Comparison of ENCODE assay signal across 8 cellular contexts in genomic region chr13:26929971-26930730, GRCh38.
DNase-seq lines count a peak whose midpoint lies in the region; ATAC-seq and TF ChIP-seq lines count a peak whose summit lies in the region.

No MANE protein-coding gene starts in this region.

- no peaks in the 10 kb centered on the region for H3K79me2 ChIP-seq in OCI-LY1 (ENCODE audit: insufficient read depth, low read length)

- H3K4me2 ChIP-seq in OCI-LY1 (ENCODE audit: low read length): no peak overlapping the region

- POLR2A ChIA-PET in naive thymus-derived CD4-positive, alpha-beta T cell (lab: Charles Lee): no interaction called here

- intact Hi-C loops in esophagus muscularis mucosa (cut with DNase I): loop anchor here (5.0 kb wide), 2 partner anchors 223 to 743 kb away; no protein-coding TSS in a partner anchor
- intact Hi-C loops in naive thymus-derived CD4-positive, alpha-beta T cell (cut with micrococcal nuclease): loop anchor here in 1 of 2 donors (1.0 kb wide), 1 partner anchor 448 kb away; no protein-coding TSS in a partner anchor

- H3K9me2 ChIP-seq in OCI-LY1 (ENCODE audit: low read depth, low read length): no peaks in the 10 kb centered on the region

- H3F3A ChIP-seq in OCI-LY1 (ENCODE audit: insufficient read depth, low read length): no peaks in the 10 kb centered on the region

- no peak overlapping the region for H3K4me3 Mint-ChIP-seq in naive thymus-derived CD4-positive, alpha-beta T cell

- peak; percentile 30 for DNase-seq in GM06990 (ENCODE audit: extremely low read depth, insufficient read length)
- peak; percentile 59 for DNase-seq in HuH-7.5 (ENCODE audit: low spot score)
- peak; percentile 64 for DNase-seq in activated T-cell treated with anti-CD3 and anti-CD28 coated beads for 4 hours
- DNase-seq in esophagus muscularis mucosa (ENCODE audit: extremely low spot score): no peak
- DNase-seq in naive thymus-derived CD4-positive, alpha-beta T cell: peak; percentile 29 to 71 (median 57)
- peak; percentile 43 to 50 for DNase-seq in stimulated activated CD8-positive, alpha-beta memory T cell treated with anti-CD3 and anti-CD28 coated beads, Interleukin-7, amount 100 ng/mL, for 4 hours (ENCODE audit: low read depth in 2 of 2)

- peaks cover 0 to 3% (median 0%) of the 10 kb centered on the region in 11 donors for H3K9me3 Mint-ChIP-seq in naive thymus-derived CD4-positive, alpha-beta T cell

- H3K36me3 ChIP-seq in GM06990 (ENCODE audit: control insufficient read depth, insufficient read depth, low read length) (no peaks in the 10 kb centered on the region), OCI-LY1 (ENCODE audit: insufficient read depth, low read length) (no peaks in the 10 kb centered on the region), esophagus muscularis mucosa (no peaks in the 10 kb centered on the region)
- H3K36me3 ChIP-seq in naive thymus-derived CD4-positive, alpha-beta T cell (ENCODE audit: control insufficient read depth in 2 of 3, insufficient read depth in 3 of 3, low read length in 3 of 3): no peaks in the 10 kb centered on the region

- H3K4me3 ChIP-seq in GM06990 (replicated peaks; ENCODE audit: low read depth, low read length) (no peak overlapping the region), OCI-LY1 (ENCODE audit: low read depth, low read length, poor library complexity, severe bottlenecking) (no peak overlapping the region), esophagus muscularis mucosa (no peak overlapping the region)
- H3K4me3 ChIP-seq in naive thymus-derived CD4-positive, alpha-beta T cell (ENCODE audit: low read length): no peak overlapping the region

- TF ChIP-seq CTCF in GM06990 (IDR thresholded peaks at IDR 0.05; ENCODE audit: insufficient read depth, low read length, poor library complexity, severe bottlenecking): peak; percentile 90
- TF ChIP-seq CTCF in OCI-LY1 (IDR thresholded peaks at IDR 0.05; ENCODE audit: low read length): peak; percentile 89
- peak; percentile 81 to 98 (median 94) for TF ChIP-seq CTCF in esophagus muscularis mucosa (IDR thresholded peaks at IDR 0.05)

- no peak for TF ChIP-seq POLR2A in esophagus muscularis mucosa (IDR thresholded peaks at IDR 0.05; ENCODE audit: low read depth)

- no peak for TF ChIP-seq EP300 in esophagus muscularis mucosa (IDR thresholded peaks at IDR 0.05)

- H3K9me3 ChIP-seq in OCI-LY1 (ENCODE audit: low read length) (no peaks in the 10 kb centered on the region), esophagus muscularis mucosa (no peaks in the 10 kb centered on the region)
- no peaks in the 10 kb centered on the region for H3K9me3 ChIP-seq in naive thymus-derived CD4-positive, alpha-beta T cell (ENCODE audit: control insufficient read depth in 2 of 3, low read length in 3 of 3)

- H3K27ac Mint-ChIP-seq in naive thymus-derived CD4-positive, alpha-beta T cell: no peak overlapping the region

- H4K20me1 ChIP-seq in OCI-LY1 (ENCODE audit: insufficient read depth, low read length): no peaks in the 10 kb centered on the region

- no peak overlapping the region for H3K9ac ChIP-seq in OCI-LY1 (ENCODE audit: low read length)

- peaks cover 0 to 4% (median 0%) of the 10 kb centered on the region in 7 donors for H3K4me1 Mint-ChIP-seq in naive thymus-derived CD4-positive, alpha-beta T cell

- no peak overlapping the region for H2AFZ ChIP-seq in OCI-LY1 (ENCODE audit: low read length)

- ATAC-seq in naive thymus-derived CD4-positive, alpha-beta T cell: peak; percentile 75
- ATAC-seq in HG02870 (IDR thresholded peaks at IDR 0.05; ENCODE audit: unreplicated experiment): no peak

- no peaks in the 10 kb centered on the region for H3K4me1 ChIP-seq in OCI-LY1 (ENCODE audit: insufficient read depth, low read length, severe bottlenecking)
- H3K4me1 ChIP-seq in esophagus muscularis mucosa: peaks cover 0 to 8% (median 3%) of the 10 kb centered on the region in 4 donors
- H3K4me1 ChIP-seq in naive thymus-derived CD4-positive, alpha-beta T cell (ENCODE audit: control insufficient read depth in 2 of 2, insufficient read depth in 2 of 2, low read length in 2 of 2): no peaks in the 10 kb centered on the region

- peaks cover 0 to 15% (median 5%) of the 10 kb centered on the region in 5 donors for H3K27me3 Mint-ChIP-seq in naive thymus-derived CD4-positive, alpha-beta T cell

- H3K36me3 Mint-ChIP-seq in naive thymus-derived CD4-positive, alpha-beta T cell: no peaks in the 10 kb centered on the region

- no peak overlapping the region for H3K27ac ChIP-seq in OCI-LY1 (ENCODE audit: low read depth, low read length, poor library complexity, severe bottlenecking)
- H3K27ac ChIP-seq in esophagus muscularis mucosa (replicated peaks in 1 of 4): no peak overlapping the region
- no peak overlapping the region for H3K27ac ChIP-seq in naive thymus-derived CD4-positive, alpha-beta T cell (ENCODE audit: low read depth, low read length)

- WGBS in esophagus muscularis mucosa: 11% methylated on average over 21 of the region's 21 CpGs

- H3K27me3 ChIP-seq in GM06990 (replicated peaks; ENCODE audit: control insufficient read depth, insufficient read depth, low read length) (no peaks in the 10 kb centered on the region; the same call in 1 of the 2 replicates), OCI-LY1 (ENCODE audit: insufficient read depth, low read length) (no peaks in the 10 kb centered on the region; the same call in 1 of the 2 replicates), esophagus muscularis mucosa (no peaks in the 10 kb centered on the region)
- no peaks in the 10 kb centered on the region for H3K27me3 ChIP-seq in naive thymus-derived CD4-positive, alpha-beta T cell (ENCODE audit: control insufficient read depth in 2 of 2, insufficient read depth in 2 of 2, low read length in 2 of 2)

- CTCF ChIA-PET in naive thymus-derived CD4-positive, alpha-beta T cell (lab: Charles Lee): interaction anchor here (0.5 to 2.6 kb wide), 8 partner anchors 9 to 1323 kb away, joined by 3 to 10 read pairs (median 3); no protein-coding TSS in a partner anchor
